ENCODE assay signal across 1 cellular context in genomic region chr1:77664923-77665516, GRCh38.
TF ChIP-seq lines count a peak whose summit lies in the region.

No MANE protein-coding gene starts in this region.

TF ChIP-seq in IMR-90, 13 proteins besides CTCF, POLR2A, EP300 and RAD21:
- no peak for TF ChIP-seq ELK1 (IDR thresholded peaks at IDR 0.05; ENCODE audit: borderline replicate concordance, low read depth, low read length)
- no peak for TF ChIP-seq CEBPB (IDR thresholded peaks at IDR 0.05; ENCODE audit: low read depth, low read length)
- TF ChIP-seq SMC3 (IDR thresholded peaks at IDR 0.05; ENCODE audit: low read depth, low read length) = no peak
- no peak for TF ChIP-seq MAFK (IDR thresholded peaks at IDR 0.05; ENCODE audit: low read depth, low read length)
- no peak for TF ChIP-seq MAZ (IDR thresholded peaks at IDR 0.05; ENCODE audit: borderline replicate concordance, low read depth, low read length)
- no peak for TF ChIP-seq CHD1 (IDR thresholded peaks at IDR 0.05; ENCODE audit: low read depth, low read length)
- no peak for TF ChIP-seq MXI1 (IDR thresholded peaks at IDR 0.05; ENCODE audit: borderline replicate concordance, low read depth, low read length)
- TF ChIP-seq RFX5 (IDR thresholded peaks at IDR 0.05; ENCODE audit: low read depth, low read length) = no peak
- TF ChIP-seq RCOR1 (IDR thresholded peaks at IDR 0.05; ENCODE audit: insufficient replicate concordance, low read length) = no peak
TF ChIP-seq in IMR-90: peak in this region for 0.
